13 cellular contexts compared by ENCODE assay signal in genomic region chr12:128798543-128799341, GRCh38. TPM values are rescaled to one million over a fixed set of nuclear protein-coding genes. Genes with fewer than 3 reads are reported as not detected.
DNase-seq lines count a peak whose midpoint lies in the region; ATAC-seq and TF ChIP-seq lines count a peak whose summit lies in the region.
"Had no signal": no experiment of that assay in that cellular context is flagged by ENCODE, and none has a peak within 500 bp of the region (broad histone marks: within the 10 kb centered on the region; RNA-seq: fewer than 3 reads in every experiment).

No MANE protein-coding gene starts in this region.

- H3K9me3 ChIP-seq in stomach = no peaks in the 10 kb centered on the region

- intact Hi-C loops in posterior vena cava (cut with DNase I) (no loop called here), stomach (cut with DNase I; ENCODE audit: low total_unique reads) (no loop called here)

- H3K36me3 ChIP-seq in stomach = peaks cover 48 to 93% (median 87%) of the 10 kb centered on the region in 4 donors

- CTCF ChIA-PET in activated CD4-positive, alpha-beta memory T cell treated with anti-CD3 and anti-CD28 coated beads, Interleukin-2, amount 10 ng/mL, durations not matched to agents 7 days and 5 days (lab: Charles Lee) = interaction anchor here (1.2 kb wide), 1 partner anchor 23 kb away, joined by 3 read pairs; no protein-coding TSS in a partner anchor

- POLR2A ChIA-PET in activated CD4-positive, alpha-beta memory T cell treated with anti-CD3 and anti-CD28 coated beads, Interleukin-2, amount 10 ng/mL, durations not matched to agents 7 days and 5 days (lab: Charles Lee) = interaction anchor here (1.1 kb wide), 1 partner anchor 25 kb away, joined by 5 read pairs; the partner anchor contains the start of gene SLC15A4

- H3K27ac Mint-ChIP-seq in chondrocyte (ENCODE audit: unreplicated experiment) = no peak overlapping the region
- no peak overlapping the region for H3K27ac Mint-ChIP-seq in activated CD4-positive, alpha-beta memory T cell treated with anti-CD3 and anti-CD28 coated beads, Interleukin-2, amount 10 ng/mL, durations not matched to agents 7 days and 5 days

- 85 to 88% (median 87%) methylated on average over 22 to 23 of the region's 23 CpGs for WGBS in stomach, 5 donors

- no peaks in the 10 kb centered on the region for H3K27me3 Mint-ChIP-seq in chondrocyte (ENCODE audit: low read depth)
- H3K27me3 Mint-ChIP-seq in activated CD4-positive, alpha-beta memory T cell treated with anti-CD3 and anti-CD28 coated beads, Interleukin-2, amount 10 ng/mL, durations not matched to agents 7 days and 5 days = no peaks in the 10 kb centered on the region

- H3K9me3 Mint-ChIP-seq in chondrocyte (ENCODE audit: low read depth) = peaks cover 3% of the 10 kb centered on the region
- no peaks in the 10 kb centered on the region for H3K9me3 Mint-ChIP-seq in activated CD4-positive, alpha-beta memory T cell treated with anti-CD3 and anti-CD28 coated beads, Interleukin-2, amount 10 ng/mL, durations not matched to agents 7 days and 5 days

- H3K27ac ChIP-seq in stomach = no peak overlapping the region

- H3K4me1 ChIP-seq in stomach = peaks cover 0 to 29% (median 2%) of the 10 kb centered on the region in 4 donors

- DNase-seq in GM12865 (ENCODE audit: low read depth) = peak; percentile 68
- peak; percentile 70 for DNase-seq in chondrocyte (ENCODE audit: low spot score)
- DNase-seq in posterior vena cava (ENCODE audit: low spot score) = peak; percentile 40
- DNase-seq in activated CD4-positive, alpha-beta memory T cell treated with anti-CD3 and anti-CD28 coated beads, Interleukin-2, amount 10 ng/mL, durations not matched to agents 7 days and 5 days = no peak
- no peak for DNase-seq in stomach
- DNase-seq in NCI-H345 treated with DMSO at 0.1 percent for 48 hours (lab: John Stamatoyannopoulos, UW; ENCODE audit: unreplicated experiment) = no peak
- DNase-seq: NCI-H446; stimulated activated naive CD8-positive, alpha-beta T cell treated with anti-CD3 and anti-CD28 coated beads, Interleukin-15, Interleukin-2, amounts not matched to agents 100 U/mL and 50 U/mL, for 24 hours had no signal

- TF ChIP-seq EP300 in stomach (IDR thresholded peaks at IDR 0.05) = no peak

- no peaks in the 10 kb centered on the region for H3K27me3 ChIP-seq in stomach

- TF ChIP-seq CTCF in GM12865 (IDR thresholded peaks at IDR 0.05; ENCODE audit: insufficient read depth, low read depth, low read length, missing control alignments) (peak; percentile 13), chondrocyte (IDR thresholded peaks at IDR 0.05) (peak; percentile 51), stomach (IDR thresholded peaks at IDR 0.05) (no peak)

- TF ChIP-seq POLR2A in stomach (IDR thresholded peaks at IDR 0.05) = no peak

- no peak overlapping the region for H3K4me3 Mint-ChIP-seq in chondrocyte (ENCODE audit: unreplicated experiment)
- no peak overlapping the region for H3K4me3 Mint-ChIP-seq in activated CD4-positive, alpha-beta memory T cell treated with anti-CD3 and anti-CD28 coated beads, Interleukin-2, amount 10 ng/mL, durations not matched to agents 7 days and 5 days

- H3K36me3 Mint-ChIP-seq in chondrocyte (ENCODE audit: low read depth) = peaks cover 49% of the 10 kb centered on the region
- H3K36me3 Mint-ChIP-seq in activated CD4-positive, alpha-beta memory T cell treated with anti-CD3 and anti-CD28 coated beads, Interleukin-2, amount 10 ng/mL, durations not matched to agents 7 days and 5 days (ENCODE audit: low read depth) = peaks cover 77% of the 10 kb centered on the region

- H3K4me1 Mint-ChIP-seq in chondrocyte (ENCODE audit: low read depth) = peaks cover 50% of the 10 kb centered on the region
- peaks cover 20% of the 10 kb centered on the region for H3K4me1 Mint-ChIP-seq in activated CD4-positive, alpha-beta memory T cell treated with anti-CD3 and anti-CD28 coated beads, Interleukin-2, amount 10 ng/mL, durations not matched to agents 7 days and 5 days

- H3K4me3 ChIP-seq in GM12865 (ENCODE audit: low read depth, low read length) (peak overlapping the region; percentile 25), stomach (no peak overlapping the region)
- H3K4me3 ChIP-seq: skin epidermis had no signal

- ATAC-seq in GM21786 (IDR thresholded peaks at IDR 0.05; ENCODE audit: unreplicated experiment) (peak; percentile 21), GM19035 (IDR thresholded peaks at IDR 0.05; ENCODE audit: unreplicated experiment) (no peak)
- ATAC-seq: stimulated activated naive CD8-positive, alpha-beta T cell treated with anti-CD3 and anti-CD28 coated beads, Interleukin-15, Interleukin-2, amounts not matched to agents 100 U/mL and 50 U/mL, for 24 hours had no signal

RNA-seq across cellular contexts. Expression of gene SLC15A4, which starts 25.0 kb away (rescaled TPM):
- 31.7 to 35.0 TPM (median 34.0 TPM) in 3 replicates for total RNA-seq in chondrocyte
- total RNA-seq in posterior vena cava = 10 to 100 TPM; 26.8 to 27.0 TPM
- total RNA-seq in activated CD4-positive, alpha-beta memory T cell treated with anti-CD3 and anti-CD28 coated beads, Interleukin-2, amount 10 ng/mL, durations not matched to agents 7 days and 5 days = 10 to 100 TPM; 23.5 to 24.5 TPM
- 10 to 100 TPM in 2 of 5 donors, 1 to 10 TPM in 2, under 1 TPM in 1; 0.89 to 37.8 (median 2.3) TPM for total RNA-seq in stomach
- 1 to 10 TPM; 3.7 to 9.3 (median 4.7) TPM for polyA plus RNA-seq in stomach

RNA-seq across cellular contexts. Expression of gene GLT1D1, which starts 54.5 kb away (rescaled TPM):
- total RNA-seq in chondrocyte = 0.22 to 0.44 TPM (median 0.27 TPM) in 3 replicates
- total RNA-seq in posterior vena cava = 1 to 10 TPM in 1 of 2 donors, under 1 TPM in 1; 0.67 to 1.9 TPM
- total RNA-seq in activated CD4-positive, alpha-beta memory T cell treated with anti-CD3 and anti-CD28 coated beads, Interleukin-2, amount 10 ng/mL, durations not matched to agents 7 days and 5 days = not detected
- total RNA-seq in stomach = 1 to 10 TPM in 1 of 5 donors, not detected in 4; 1.3 TPM
- polyA plus RNA-seq in stomach = under 1 TPM; 0.13 to 0.92 (median 0.87) TPM
- total RNA-seq: dermis microvascular lymphatic vessel endothelial cell, H4 had no signal

Comparison
In these comparisons a context has a peak if more than half of its experiments do, and no peak if none do; other contexts are left out.
1. DNase-seq: peak in GM12865 (single experiment), chondrocyte (single experiment) and posterior vena cava (single experiment); none in activated CD4-positive, alpha-beta memory T cell treated with anti-CD3 and anti-CD28 coated beads, Interleukin-2, amount 10 ng/mL, durations not matched to agents 7 days and 5 days (single experiment), stomach (single experiment) and NCI-H345 treated with DMSO at 0.1 percent for 48 hours (single experiment).
2. CTCF ChIP-seq: peak in GM12865 (single experiment) and chondrocyte (single experiment); none in stomach (0 of 7).